32 cellular contexts compared by ENCODE assay signal in the genomic region with DNA sequence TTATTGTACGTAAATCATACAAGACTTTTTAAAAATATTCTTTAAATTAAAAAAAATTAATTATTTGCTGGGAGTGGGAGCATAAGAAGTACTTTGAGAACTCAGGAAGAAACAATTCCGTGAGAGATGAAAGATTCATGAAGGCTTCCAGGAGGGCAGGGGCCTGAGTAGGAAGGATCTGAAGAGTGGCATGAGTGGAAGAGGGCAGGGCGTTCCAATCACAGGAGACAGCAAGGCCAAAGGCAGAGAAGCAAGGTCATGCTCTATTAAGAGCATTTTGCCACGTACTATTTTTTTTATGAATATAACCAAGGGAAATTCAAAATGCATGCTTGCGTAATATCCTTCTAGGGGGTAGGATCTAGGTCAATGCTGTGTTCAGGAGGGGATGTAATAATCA.
"Had no signal": no experiment of that assay in that cellular context is flagged by ENCODE, and none has a peak within 500 bp of the region (broad histone marks: within the 10 kb centered on the region; RNA-seq: fewer than 3 reads in every experiment).

No MANE protein-coding gene starts in this region.

- H3K27me3 Mint-ChIP-seq: activated B cell treated with CpG ODN at 0.5 μM for 24 hours; activated CD4-positive, alpha-beta memory T cell treated with anti-CD3 and anti-CD28 coated beads for 36 hours; activated naive CD4-positive, alpha-beta T cell treated with anti-CD3 and anti-CD28 coated beads, Interleukin-2, amount 10 ng/mL, durations not matched to agents 7 days and 5 days; activated naive CD8-positive, alpha-beta T cell; activated naive CD8-positive, alpha-beta T cell treated with anti-CD3 and anti-CD28 coated beads, Interleukin-2, amount 50 U/mL, for 24 hours; brain had no signal

- H3K4me1 Mint-ChIP-seq: activated naive CD4-positive, alpha-beta T cell treated with anti-CD3 and anti-CD28 coated beads, Interleukin-2, amount 10 ng/mL, durations not matched to agents 7 days and 5 days; activated naive CD8-positive, alpha-beta T cell treated with anti-CD3 and anti-CD28 coated beads, Interleukin-2, amount 50 U/mL, for 24 hours had no signal

- H3K36me3 ChIP-seq: Peyer's patch had no signal

- H3K27ac ChIP-seq: Peyer's patch, VCaP had no signal

- ATAC-seq: activated naive CD8-positive, alpha-beta T cell treated with anti-CD3 and anti-CD28 coated beads, Interleukin-2, amount 50 U/mL, for 24 hours; PC-3 had no signal

- H3K27me3 ChIP-seq: Peyer's patch had no signal

- H3K4me3 ChIP-seq: Peyer's patch had no signal

- H3K9me3 ChIP-seq: Peyer's patch had no signal

- FAIRE-seq: bronchial epithelial cell had no signal

- H3K36me3 Mint-ChIP-seq: activated CD4-positive, alpha-beta memory T cell treated with anti-CD3 and anti-CD28 coated beads for 36 hours; activated naive CD4-positive, alpha-beta T cell treated with anti-CD3 and anti-CD28 coated beads, Interleukin-2, amount 10 ng/mL, durations not matched to agents 7 days and 5 days; activated naive CD8-positive, alpha-beta T cell had no signal

- H3K9me3 Mint-ChIP-seq: activated naive CD4-positive, alpha-beta T cell treated with anti-CD3 and anti-CD28 coated beads, Interleukin-2, amount 10 ng/mL, durations not matched to agents 7 days and 5 days had no signal

- H3K4me3 Mint-ChIP-seq: activated B cell treated with CpG ODN at 0.5 μM for 24 hours; activated CD4-positive, alpha-beta memory T cell treated with anti-CD3 and anti-CD28 coated beads for 36 hours; activated naive CD4-positive, alpha-beta T cell treated with anti-CD3 and anti-CD28 coated beads, Interleukin-2, amount 10 ng/mL, durations not matched to agents 7 days and 5 days; activated naive CD8-positive, alpha-beta T cell; activated naive CD8-positive, alpha-beta T cell treated with anti-CD3 and anti-CD28 coated beads, Interleukin-2, amount 50 U/mL, for 24 hours; brain had no signal

- DNase-seq: activated B cell treated with CpG ODN at 0.5 μM for 24 hours; activated CD4-positive, alpha-beta memory T cell treated with anti-CD3 and anti-CD28 coated beads for 36 hours; activated CD4-positive, alpha-beta T cell treated with anti-CD3 and anti-CD28 coated beads for 4 hours; activated CD4-positive, alpha-beta T cell treated with anti-CD3 and anti-CD28 coated beads, Interleukin-2, amount 50 U/mL, for 1 hour; activated CD4-positive, CD25-positive, alpha-beta regulatory T cell treated with anti-CD3 and anti-CD28 coated beads, Interleukin-2, amount 50 U/mL, for 72 hours; activated CD8-positive, alpha-beta memory T cell treated with anti-CD3 and anti-CD28 coated beads, Interleukin-2, amount 50 U/mL, for 4 hours; activated effector memory CD4-positive, alpha-beta T cell treated with Interleukin-2 at 50 U/mL for 16 hours; activated naive CD4-positive, alpha-beta T cell treated with anti-CD3 and anti-CD28 coated beads, Interleukin-2, amount 10 ng/mL, durations not matched to agents 7 days and 5 days; activated naive CD8-positive, alpha-beta T cell treated with anti-CD3 and anti-CD28 coated beads, Interleukin-2, amount 50 U/mL, for 24 hours; activated T-cell treated with anti-CD3 and anti-CD28 coated beads for 4 hours; activated T-cell treated with anti-CD3 and anti-CD28 coated beads, Interleukin-2, amount 50 U/mL, for 48 hours; anterior cingulate cortex; central memory CD4-positive, alpha-beta T cell; NCI-H1048; NCI-H1105 treated with DMSO at 0.1 percent for 48 hours; NCI-H1436; NCI-H1694; NCI-H1930; NCI-H2081 treated with DMSO at 0.1 percent for 48 hours; NCI-H226; NCI-H524 treated with DMSO at 0.1 percent for 48 hours; PC-3; Peyer's patch; RPMI8226; SW 1271; T-helper 1 cell; T-helper 2 cell; T-helper 9 cell had no signal

- H3K4me1 ChIP-seq: Peyer's patch had no signal

- H3K27ac Mint-ChIP-seq: activated B cell treated with CpG ODN at 0.5 μM for 24 hours; activated CD4-positive, alpha-beta memory T cell treated with anti-CD3 and anti-CD28 coated beads for 36 hours; activated naive CD4-positive, alpha-beta T cell treated with anti-CD3 and anti-CD28 coated beads, Interleukin-2, amount 10 ng/mL, durations not matched to agents 7 days and 5 days; activated naive CD8-positive, alpha-beta T cell; activated naive CD8-positive, alpha-beta T cell treated with anti-CD3 and anti-CD28 coated beads, Interleukin-2, amount 50 U/mL, for 24 hours had no signal
